8 cellular contexts compared by ENCODE assay signal in the genomic region with DNA sequence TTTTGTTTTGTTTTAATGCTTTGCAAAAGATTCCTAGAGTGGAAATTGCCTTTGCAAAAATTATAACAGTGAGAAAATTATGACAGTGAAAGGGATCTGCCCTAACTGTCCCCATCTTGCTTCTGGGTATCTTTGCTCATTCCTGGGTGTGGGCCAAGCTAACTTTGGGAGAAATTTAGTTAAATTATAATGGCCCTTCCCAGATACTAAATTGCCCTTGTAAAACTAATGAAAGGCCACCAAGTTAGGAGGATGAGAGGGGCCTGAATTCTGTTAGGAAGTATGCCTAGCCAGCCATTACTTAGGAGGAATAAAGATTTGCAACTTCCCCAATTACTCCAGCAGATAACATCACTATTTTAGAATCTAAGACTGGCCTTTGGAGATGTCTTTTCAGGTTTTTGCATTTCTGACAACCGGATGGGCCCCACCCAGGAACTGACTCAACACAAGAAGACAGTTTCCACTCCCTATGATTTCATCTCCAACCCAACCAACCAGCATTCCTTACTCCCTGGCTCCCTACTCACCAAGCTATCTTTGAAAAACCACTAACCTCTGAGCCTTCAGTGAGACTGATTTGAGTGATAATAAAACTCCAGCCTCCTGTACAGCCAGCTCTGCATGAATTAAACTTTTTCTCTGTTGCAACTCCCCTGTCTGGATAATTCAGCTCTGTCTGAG. TPM values are rescaled to one million over a fixed set of nuclear protein-coding genes. Genes with fewer than 3 reads are reported as not detected.
A peak's percentile ranks its signal among the peaks of the same experiment; 100 is the strongest.
DNase-seq lines count a peak whose midpoint lies in the region; ATAC-seq and TF ChIP-seq lines count a peak whose summit lies in the region.

No MANE protein-coding gene starts in this region.

- H2AFZ ChIP-seq in IMR-90 (replicated peaks; ENCODE audit: low read length, poor library complexity), result peak overlapping the region; percentile 53

- TF ChIP-seq CTCF in IMR-90 (conservative IDR thresholded peaks at IDR 0.05; ENCODE audit: low read depth, low read length) (no peak), GM10266 (IDR thresholded peaks at IDR 0.05; ENCODE audit: control insufficient read depth, insufficient read depth, low read depth, missing control alignments) (no peak)

- POLR2A ChIA-PET in IMR-90 (lab: Charles Lee; ENCODE audit: unreplicated experiment), result no interaction called here

- H3K4me3 Mint-ChIP-seq in T-helper 2 cell treated with Interferon-gamma antibody and Interleukin-4, amounts not matched to agents 5 μg/mL and 100 μg/mL, for 36 hours, result peak overlapping the region; percentile 77
- H3K4me3 Mint-ChIP-seq in central memory CD8-positive, alpha-beta T cell, result peak overlapping the region; percentile 14

- peaks cover 72% of the 10 kb centered on the region for H3K4me1 Mint-ChIP-seq in T-helper 2 cell treated with Interferon-gamma antibody and Interleukin-4, amounts not matched to agents 5 μg/mL and 100 μg/mL, for 36 hours (ENCODE audit: low read depth)
- H3K4me1 Mint-ChIP-seq in central memory CD8-positive, alpha-beta T cell, result peaks cover 53% of the 10 kb centered on the region

- peak overlapping the region; percentile 15; the same call in 1 of the 3 replicates for H2BK15ac ChIP-seq in IMR-90 (ENCODE audit: low read depth, low read length)

- no peaks in the 10 kb centered on the region for H3K27me3 ChIP-seq in IMR-90 (ENCODE audit: control insufficient read depth, insufficient read depth, low read length)

- no peak overlapping the region for H2AK5ac ChIP-seq in IMR-90 (ENCODE audit: low read depth, low read length)

- H4K8ac ChIP-seq in IMR-90 (ENCODE audit: low read depth in 2 of 2, low read length in 2 of 2), result peak overlapping the region in 1 of 2 experiments; percentile 32; a peak in 1 of 4 replicates

- H3K4me1 ChIP-seq in IMR-90 (ENCODE audit: control insufficient read depth, insufficient read depth, low read length), result peaks cover 5% of the 10 kb centered on the region; the same call in 1 of the 2 replicates

- H3K56ac ChIP-seq in IMR-90 (ENCODE audit: extremely low read depth, insufficient read depth, low read length), result no peak overlapping the region

- no peak overlapping the region for H3K4me2 ChIP-seq in IMR-90 (ENCODE audit: low read depth, low read length)

- CTCF ChIA-PET in IMR-90 (lab: Yijun Ruan, JAX), result no interaction called here

- in situ Hi-C loops in IMR-90 (cut with MboI; ENCODE audit: low sequenced_read_pairs), result no loop called here

- H2BK120ac ChIP-seq in IMR-90 (ENCODE audit: low read depth, low read length), result peak overlapping the region; percentile 76

- peaks cover 21% of the 10 kb centered on the region for H3K36me3 Mint-ChIP-seq in T-helper 2 cell treated with Interferon-gamma antibody and Interleukin-4, amounts not matched to agents 5 μg/mL and 100 μg/mL, for 36 hours (ENCODE audit: low read depth)
- peaks cover 6% of the 10 kb centered on the region for H3K36me3 Mint-ChIP-seq in central memory CD8-positive, alpha-beta T cell (ENCODE audit: insufficient read depth)

- no peaks in the 10 kb centered on the region for H4K20me1 ChIP-seq in IMR-90 (ENCODE audit: insufficient read depth, low read length)

- no CpG with 5 or more reads among the region's 1 CpG for WGBS in IMR-90 (ENCODE audit: extremely low coverage in 2 of 2, insufficient read length in 1 of 2), 2 experiments

- H3K27ac ChIP-seq in IMR-90 (ENCODE audit: insufficient read depth, low read length), result no peak overlapping the region

- no peak overlapping the region for H3K4me3 ChIP-seq in IMR-90 (ENCODE audit: insufficient read depth, low read depth, low read length)

- no TSS peak for BruUV-seq in IMR-90 (replicated peaks; lab: Mats Ljungman, UMichigan)

- H3K4ac ChIP-seq in IMR-90 (ENCODE audit: low read depth, low read length), result peak overlapping the region; percentile 72

- intact Hi-C loops in IMR-90 (cut with micrococcal nuclease), result no loop called here

- no peaks in the 10 kb centered on the region for H3K9me3 ChIP-seq in IMR-90 (ENCODE audit: control insufficient read depth, insufficient read depth, low read length)

- no peak overlapping the region for H2BK5ac ChIP-seq in IMR-90 (ENCODE audit: low read depth, low read length, poor library complexity, severe bottlenecking)

- H2AK9ac ChIP-seq in IMR-90 (replicated peaks; ENCODE audit: low read depth, low read length, poor library complexity), result no peak overlapping the region

- H3K23ac ChIP-seq in IMR-90 (ENCODE audit: low read depth, low read length), result peak overlapping the region; percentile 65

- H4K5ac ChIP-seq in IMR-90 (ENCODE audit: low read depth, low read length), result no peak overlapping the region

- H3K79me1 ChIP-seq in IMR-90 (ENCODE audit: low read depth in 1 of 2, low read length in 2 of 2), result no peaks in the 10 kb centered on the region

- no peaks in the 10 kb centered on the region for H3K36me3 ChIP-seq in IMR-90 (ENCODE audit: control insufficient read depth, insufficient read depth, low read length)

- no peak for TF ChIP-seq POLR2A in IMR-90 (IDR thresholded peaks at IDR 0.05; ENCODE audit: low read depth, low read length)

- H3K9ac ChIP-seq in IMR-90 (ENCODE audit: low read depth, low read length), result no peak overlapping the region

- H3K27me3 Mint-ChIP-seq in T-helper 2 cell treated with Interferon-gamma antibody and Interleukin-4, amounts not matched to agents 5 μg/mL and 100 μg/mL, for 36 hours (ENCODE audit: low read depth), result peaks cover 11% of the 10 kb centered on the region
- H3K27me3 Mint-ChIP-seq in central memory CD8-positive, alpha-beta T cell, result no peaks in the 10 kb centered on the region

- peak overlapping the region; percentile 77 for H2BK20ac ChIP-seq in IMR-90 (ENCODE audit: low read depth, low read length)

- peak overlapping the region; percentile 98 for H3K27ac Mint-ChIP-seq in T-helper 2 cell treated with Interferon-gamma antibody and Interleukin-4, amounts not matched to agents 5 μg/mL and 100 μg/mL, for 36 hours
- H3K27ac Mint-ChIP-seq in central memory CD8-positive, alpha-beta T cell (ENCODE audit: low read depth), result peak overlapping the region; percentile 68

- dilution Hi-C loops in IMR-90 (cut with HindIII; ENCODE audit: low sequenced_read_pairs, unreplicated experiment), result no loop called here

- H3K9me3 Mint-ChIP-seq in T-helper 2 cell treated with Interferon-gamma antibody and Interleukin-4, amounts not matched to agents 5 μg/mL and 100 μg/mL, for 36 hours, result peaks cover 39% of the 10 kb centered on the region
- no peaks in the 10 kb centered on the region for H3K9me3 Mint-ChIP-seq in central memory CD8-positive, alpha-beta T cell

- peaks cover 8% of the 10 kb centered on the region; the same call in 1 of the 2 replicates for H3K9me1 ChIP-seq in IMR-90 (ENCODE audit: insufficient read depth, low read length)

- peak; percentile 40 for ATAC-seq in IMR-90 (ENCODE audit: low read depth)
- peak; percentile 24 for ATAC-seq in central memory CD8-positive, alpha-beta T cell (replicated peaks; ENCODE audit: extremely low read depth, poor library complexity, severe bottlenecking)
- no peak for ATAC-seq in GM19397 (IDR thresholded peaks at IDR 0.05; ENCODE audit: unreplicated experiment)

- H4K91ac ChIP-seq in IMR-90 (ENCODE audit: insufficient read depth, low read depth, low read length), result no peak overlapping the region

- H3K14ac ChIP-seq in IMR-90 (replicated peaks; ENCODE audit: low read depth, low read length), result peak overlapping the region; percentile 54; the same call in 1 of the 2 replicates

- no peak for TF ChIP-seq RAD21 in IMR-90 (IDR thresholded peaks at IDR 0.05; ENCODE audit: low read length)

- DNase-seq in IMR-90 (peak; percentile 73), D341Med (ENCODE audit: low spot score) (no peak), GM10266 (ENCODE audit: extremely low spot score) (no peak), DMS114 treated with DMSO at 0.1 percent for 48 hours (lab: John Stamatoyannopoulos, UW; ENCODE audit: unreplicated experiment) (no peak)
- peak; percentile 59 for DNase-seq in T-helper 2 cell treated with Interferon-gamma antibody and Interleukin-4, amounts not matched to agents 5 μg/mL and 100 μg/mL, for 36 hours (ENCODE audit: low spot score)
- no peak for DNase-seq in central memory CD8-positive, alpha-beta T cell (ENCODE audit: low spot score in 2 of 2)
- peak; percentile 42 for DNase-seq in stimulated activated CD8-positive, alpha-beta memory T cell treated with anti-CD3 and anti-CD28 coated beads, Interleukin-4, amount 100 ng/mL, for 48 hours

- no peak overlapping the region for H3K18ac ChIP-seq in IMR-90 (ENCODE audit: low read depth, low read length)

TF ChIP-seq in IMR-90, 13 proteins besides CTCF, POLR2A, EP300 and RAD21:
- TF ChIP-seq RCOR1 (IDR thresholded peaks at IDR 0.05; ENCODE audit: insufficient replicate concordance, low read length), result no peak
- TF ChIP-seq BHLHE40 (IDR thresholded peaks at IDR 0.05; ENCODE audit: low read depth, low read length), result no peak
- no peak for TF ChIP-seq MXI1 (IDR thresholded peaks at IDR 0.05; ENCODE audit: borderline replicate concordance, low read depth, low read length)
- TF ChIP-seq RFX5 (IDR thresholded peaks at IDR 0.05; ENCODE audit: low read depth, low read length), result no peak
- TF ChIP-seq MAFK (IDR thresholded peaks at IDR 0.05; ENCODE audit: low read depth, low read length), result no peak
- no peak for TF ChIP-seq NFE2L2 (IDR thresholded peaks at IDR 0.05; ENCODE audit: low read depth, low read length)
TF ChIP-seq in IMR-90: peak in this region for 0.

RNA-seq across cellular contexts. Expression of a gene that starts 7.1 kb away (rescaled TPM):
- total RNA-seq in IMR-90 (2012; rRNA removed), result under 0.01 TPM in 1 of 2 replicates, not detected in the other
- 0.03 TPM in 1 of 2 replicates, not detected in the other for polyA plus RNA-seq in IMR-90 (2012; rRNA removed)
- polyA plus RNA-seq in IMR-90 (2012; cell fraction: cytosol; rRNA removed), result not detected in 2 replicates
- polyA plus RNA-seq in IMR-90 (2012; cell fraction: nucleus; rRNA removed; ENCODE audit: low replicate concordance), result 0.07 and 0.17 TPM in 2 replicates

Comparison
In these comparisons a context has a peak if more than half of its experiments do, and no peak if none do; other contexts are left out.
1. DNase-seq: peak in IMR-90 (single experiment), T-helper 2 cell treated with Interferon-gamma antibody and Interleukin-4, amounts not matched to agents 5 μg/mL and 100 μg/mL, for 36 hours (single experiment) and stimulated activated CD8-positive, alpha-beta memory T cell treated with anti-CD3 and anti-CD28 coated beads, Interleukin-4, amount 100 ng/mL, for 48 hours (single experiment); none in central memory CD8-positive, alpha-beta T cell (0 of 2), D341Med (single experiment), GM10266 (single experiment) and DMS114 treated with DMSO at 0.1 percent for 48 hours (single experiment).